9 cellular contexts compared by ENCODE assay signal in genomic region chr3:46717447-46718231, GRCh38. TPM values are rescaled to one million over a fixed set of nuclear protein-coding genes. Genes with fewer than 3 reads are reported as not detected.
A peak's percentile ranks its signal among the peaks of the same experiment; 100 is the strongest.
DNase-seq lines count a peak whose midpoint lies in the region; ATAC-seq, FAIRE-seq and TF ChIP-seq lines count a peak whose summit lies in the region.
"Had no signal": no experiment of that assay in that cellular context is flagged by ENCODE, and none has a peak within 500 bp of the region (broad histone marks: within the 10 kb centered on the region; RNA-seq: fewer than 3 reads in every experiment).

PRSS50 (minus strand) TSS chr3:46717869; CDS start chr3:46717824, 45 bp downstream.

- no peak within 1 kb of the TSS for H3K9ac ChIP-seq in OCI-LY3 (ENCODE audit: low read length)
- H3K9ac ChIP-seq in endothelial cell of umbilical vein (replicated peaks; ENCODE audit: extremely low read depth, insufficient read depth, low read length): no peak within 1 kb of the TSS

- H4K20me1 ChIP-seq in OCI-LY3 (ENCODE audit: insufficient read depth, low read length) (no peaks in the 10 kb centered on the region), endothelial cell of umbilical vein (replicated peaks; ENCODE audit: control insufficient read depth, extremely low read depth, insufficient read depth, low read length) (no peaks in the 10 kb centered on the region)

- CTCF ChIA-PET in GM10248 (lab: Yijun Ruan, JAX) (no interaction called here), endothelial cell of umbilical vein (lab: Charles Lee) (interaction anchor here (0.7 to 2.7 kb wide), 4 partner anchors 9 to 192 kb away, joined by 3 to 6 read pairs (median 4); no protein-coding TSS in a partner anchor)

- H3K4me3 ChIP-seq in OCI-LY3 (ENCODE audit: low read length) (no peak within 1 kb of the TSS), endothelial cell of umbilical vein (replicated peaks in 1 of 3; ENCODE audit: insufficient read depth in 1 of 3, low read depth in 1 of 3, low read length in 3 of 3) (no peak within 1 kb of the TSS)
- H3K4me3 ChIP-seq: SJCRH30, skin epidermis had no signal

- TF ChIP-seq CTCF in GM10248 (IDR thresholded peaks at IDR 0.05; ENCODE audit: control extremely low read depth, extremely low read depth, low read depth, missing control alignments) (peak; percentile 38), OCI-LY3 (IDR thresholded peaks at IDR 0.05; ENCODE audit: low read depth, low read length) (peak; percentile 41), endothelial cell of umbilical vein (IDR thresholded peaks at IDR 0.05; ENCODE audit: extremely low read depth in 1 of 2, insufficient read depth in 1 of 2, low read depth in 1 of 2, low read length in 2 of 2) (peak; percentile 38 to 46)

- H3K4me2 ChIP-seq in OCI-LY3 (ENCODE audit: low read length) (no peak within 1 kb of the TSS), endothelial cell of umbilical vein (ENCODE audit: insufficient read depth, low read length) (no peak within 1 kb of the TSS)

- ATAC-seq in GM21360 (IDR thresholded peaks at IDR 0.05; ENCODE audit: unreplicated experiment): no peak
- ATAC-seq in GM18873 (IDR thresholded peaks at IDR 0.05; ENCODE audit: low FRiP score, unreplicated experiment): no peak

- dilution Hi-C loops in endothelial cell of umbilical vein (cut with MboI; ENCODE audit: extremely low pct_ligation_motif_present, low sequenced_read_pairs): no loop called here

- no TSS peak for BruUV-seq in endothelial cell of umbilical vein (replicated peaks; lab: Mats Ljungman, UMichigan)

- H3K4me1 ChIP-seq in OCI-LY3 (ENCODE audit: low read length): peaks cover 11% of the 10 kb centered on the region
- no peaks in the 10 kb centered on the region for H3K4me1 ChIP-seq in endothelial cell of umbilical vein (ENCODE audit: control insufficient read depth, extremely low read depth, insufficient read depth, low read length)
- H3K4me1 ChIP-seq: SJCRH30 had no signal

- H3K9me3 ChIP-seq in OCI-LY3 (ENCODE audit: insufficient read depth, low read length) (no peaks in the 10 kb centered on the region), endothelial cell of umbilical vein (replicated peaks; ENCODE audit: control insufficient read depth, insufficient read depth, low read length) (no peaks in the 10 kb centered on the region)
- H3K9me3 ChIP-seq: SJCRH30 had no signal

- POLR2A ChIA-PET in GM10248 (lab: Yijun Ruan, JAX) (no interaction called here), endothelial cell of umbilical vein (lab: Charles Lee) (no interaction called here)

- H3K27ac ChIP-seq in OCI-LY3 (ENCODE audit: low read length) (no peak within 1 kb of the TSS), endothelial cell of umbilical vein (ENCODE audit: insufficient read depth, low read depth, low read length) (no peak within 1 kb of the TSS)
- H3K27ac ChIP-seq: SJCRH30, skin epidermis had no signal

- DNase-seq in GM10248 (ENCODE audit: extremely low spot score): peak; percentile 18
- no peak for DNase-seq in endothelial cell of umbilical vein (ENCODE audit: low read depth, low spot score)
- DNase-seq in stimulated activated CD4-positive, alpha-beta T cell treated with anti-CD3 and anti-CD28 coated beads, Interleukin-2, amount 100 ng/mL, for 48 hours: peak; percentile 34 to 58
- DNase-seq in SK-N-DZ (ENCODE audit: low spot score): no peak
- DNase-seq: SJCRH30 had no signal

- intact Hi-C loops in endothelial cell of umbilical vein (cut with micrococcal nuclease): no loop called here

- peaks cover 21% of the 10 kb centered on the region; the same call in 1 of the 2 replicates for H3K27me3 ChIP-seq in OCI-LY3 (ENCODE audit: low read depth, low read length)
- H3K27me3 ChIP-seq in endothelial cell of umbilical vein (ENCODE audit: control insufficient read depth in 2 of 2, insufficient read depth in 2 of 2, low read length in 2 of 2): peaks cover 2 to 4% of the 10 kb centered on the region in 2 experiments
- H3K27me3 ChIP-seq: SJCRH30 had no signal

- H3K79me2 ChIP-seq in OCI-LY3 (ENCODE audit: low read length) (no peaks in the 10 kb centered on the region), endothelial cell of umbilical vein (ENCODE audit: control insufficient read depth, insufficient read depth, low read length) (no peaks in the 10 kb centered on the region)

- no peaks in the 10 kb centered on the region for H3K36me3 ChIP-seq in OCI-LY3 (replicated peaks; ENCODE audit: low read depth, low read length)
- no peaks in the 10 kb centered on the region for H3K36me3 ChIP-seq in endothelial cell of umbilical vein (ENCODE audit: control insufficient read depth in 2 of 2, extremely low read depth in 1 of 2, insufficient read depth in 2 of 2, low read length in 2 of 2)
- H3K36me3 ChIP-seq: SJCRH30 had no signal

- H3K9me1 ChIP-seq in endothelial cell of umbilical vein (replicated peaks; ENCODE audit: control insufficient read depth, extremely low read depth, insufficient read depth, low read length): no peaks in the 10 kb centered on the region

- TF ChIP-seq POLR2A in endothelial cell of umbilical vein (IDR thresholded peaks at IDR 0.05; ENCODE audit: low read depth, low read length): no peak

- no peak within 1 kb of the TSS for H2AFZ ChIP-seq in OCI-LY3 (ENCODE audit: low read depth, low read length)
- H2AFZ ChIP-seq in endothelial cell of umbilical vein (ENCODE audit: low read depth, low read length): no peak within 1 kb of the TSS

- no peak for FAIRE-seq in endothelial cell of umbilical vein (lab: Jason Lieb, UNC)

TF ChIP-seq in endothelial cell of umbilical vein, 7 proteins besides CTCF, POLR2A, EP300 and RAD21:
- TF ChIP-seq MYC (IDR thresholded peaks at IDR 0.05; ENCODE audit: low read depth, low read length) (no peak), JUN (IDR thresholded peaks at IDR 0.05; ENCODE audit: borderline replicate concordance, insufficient read depth, insufficient read length, low read depth) (no peak), MAX (IDR thresholded peaks at IDR 0.05; ENCODE audit: insufficient read depth, insufficient read length) (no peak), EZH2 (IDR thresholded peaks at IDR 0.05; ENCODE audit: borderline replicate concordance, low read depth, low read length, severe bottlenecking) (no peak), POLR2AphosphoS5 (IDR thresholded peaks at IDR 0.05; ENCODE audit: insufficient read depth, low read depth, low read length) (no peak), FOS (IDR thresholded peaks at IDR 0.05; ENCODE audit: borderline replicate concordance, insufficient read depth, low read length) (no peak), GATA2 (IDR thresholded peaks at IDR 0.05; ENCODE audit: insufficient read depth, insufficient read length, low read depth, low read length) (no peak)
TF ChIP-seq in endothelial cell of umbilical vein: peak in this region for 0.

RNA-seq across cellular contexts. Expression of gene PRSS50, which starts in this region (rescaled TPM):
- total RNA-seq in endothelial cell of umbilical vein: not detected in 2 replicates
- polyA plus RNA-seq in endothelial cell of umbilical vein: not detected in 2 replicates
- polyA plus RNA-seq in endothelial cell of umbilical vein (2011; cell fraction: cytosol; rRNA removed): not detected in 2 replicates
- polyA plus RNA-seq in endothelial cell of umbilical vein (2011; cell fraction: nucleus; rRNA removed): not detected in 2 replicates
- polyA plus RNA-seq in endothelial cell of umbilical vein (2012): not detected in 2 replicates
- polyA minus RNA-seq in endothelial cell of umbilical vein: not detected in 2 replicates
- not detected for polyA minus RNA-seq in endothelial cell of umbilical vein (2011; cell fraction: cytosol; rRNA and poly(A)+ RNA removed)
- polyA minus RNA-seq in endothelial cell of umbilical vein (2011; cell fraction: nucleus; rRNA and poly(A)+ RNA removed): not detected in 2 replicates
- not detected in 2 replicates for polyA plus RNA-seq in SK-N-DZ (2014; cell fraction: cytosol; rRNA removed)
- polyA plus RNA-seq in SK-N-DZ (2014; cell fraction: nucleus; rRNA removed): 1.3 and 2.8 TPM in 2 replicates
- total RNA-seq: SJCRH30 had no signal

Comparison
In these comparisons a context has a peak if more than half of its experiments do, and no peak if none do; other contexts are left out.
1. DNase-seq: peak in GM10248 (single experiment) and stimulated activated CD4-positive, alpha-beta T cell treated with anti-CD3 and anti-CD28 coated beads, Interleukin-2, amount 100 ng/mL, for 48 hours (2 of 2); none in endothelial cell of umbilical vein (single experiment) and SK-N-DZ (single experiment).
2. Peak in every context shown above with its lines, with median percentiles within 50 percentile points of each other: CTCF ChIP-seq.